8 cellular contexts compared by ENCODE assay signal in the genomic region with DNA sequence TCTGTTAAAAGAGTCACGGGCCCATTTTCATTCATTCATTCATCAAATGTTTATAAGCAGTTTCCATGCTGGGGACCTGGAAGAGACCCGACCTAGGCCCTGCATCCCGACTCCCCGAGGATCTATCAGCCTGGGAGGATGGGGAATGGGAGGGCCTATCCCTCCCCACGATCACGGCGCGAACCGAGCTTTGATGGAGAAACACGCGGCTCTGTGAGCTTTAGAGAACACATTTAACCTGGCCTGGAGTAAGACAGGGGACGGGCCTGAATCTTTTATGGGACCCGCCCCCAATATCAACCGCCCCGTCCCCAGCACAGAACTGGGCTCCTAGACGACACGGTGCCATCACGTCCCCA. TPM values are rescaled to one million over a fixed set of nuclear protein-coding genes. Genes with fewer than 3 reads are reported as not detected.
A peak's percentile ranks its signal among the peaks of the same experiment; 100 is the strongest.
DNase-seq lines count a peak whose midpoint lies in the region; TF ChIP-seq lines count a peak whose summit lies in the region.

No MANE protein-coding gene starts in this region.

- peaks cover 18% of the 10 kb centered on the region for H3K27me3 Mint-ChIP-seq in HFFc6 (ENCODE audit: insufficient read depth)

- CTCF ChIA-PET in mammary epithelial cell (lab: Charles Lee; ENCODE audit: low non-redundant PET): no interaction called here

- WGBS in mammary epithelial cell (ENCODE audit: low coverage, missing lambda C conversion rate): 0% methylated on average over 4 of the region's 18 CpGs

- no peaks in the 10 kb centered on the region for H3K36me3 Mint-ChIP-seq in HFFc6 (ENCODE audit: low read depth)

- H3K4me3 ChIP-seq in mammary epithelial cell (replicated peaks in 1 of 3; ENCODE audit: insufficient read depth in 1 of 3, low read depth in 2 of 3, low read length in 3 of 3) (peak overlapping the region; percentile 28 to 43 (median 36)), muscle layer of duodenum (ENCODE audit: low read depth in 1 of 2, low read length in 2 of 2) (peak overlapping the region; percentile 39 to 71)

- H3K27ac Mint-ChIP-seq in HFFc6: peak overlapping the region; percentile 74

- H3K36me3 ChIP-seq in mammary epithelial cell (ENCODE audit: insufficient read depth, low read length) (no peaks in the 10 kb centered on the region), muscle layer of duodenum (ENCODE audit: control insufficient read depth in 1 of 2, insufficient read depth in 2 of 2, low read length in 2 of 2) (no peaks in the 10 kb centered on the region)

- H3K27ac ChIP-seq in 22Rv1: peak overlapping the region; percentile 13; the same call in 1 of the 2 replicates
- no peak overlapping the region for H3K27ac ChIP-seq in mammary epithelial cell (ENCODE audit: insufficient read depth, low read depth, low read length)
- H3K27ac ChIP-seq in muscle layer of duodenum (ENCODE audit: low read length): no peak overlapping the region

- DNase-seq in HFFc6 (no peak), mammary epithelial cell (no peak), OCI-M1 (lab: John Stamatoyannopoulos, UW) (no peak), NCI-H2171 (lab: John Stamatoyannopoulos, UW) (no peak)
- DNase-seq in stimulated activated CD4-positive, alpha-beta T cell treated with anti-CD3 and anti-CD28 coated beads, Interleukin-4, amount 100 ng/mL, for 4 hours: no peak
- no peak for DNase-seq in activated CD8-positive, alpha-beta memory T cell treated with anti-CD3 and anti-CD28 coated beads, Interleukin-2, amount 50 U/mL, for 4 hours

- no peaks in the 10 kb centered on the region for H3K9me3 Mint-ChIP-seq in HFFc6

- H2AFZ ChIP-seq in mammary epithelial cell (ENCODE audit: low read depth, low read length): peak overlapping the region; percentile 98

- H3K9ac ChIP-seq in mammary epithelial cell (ENCODE audit: insufficient read depth, low read length): peak overlapping the region; percentile 9

- no peaks in the 10 kb centered on the region for H3K9me3 ChIP-seq in mammary epithelial cell (replicated peaks; ENCODE audit: insufficient read depth, low read length)
- H3K9me3 ChIP-seq in muscle layer of duodenum (ENCODE audit: control insufficient read depth in 1 of 2, low read length in 2 of 2): no peaks in the 10 kb centered on the region

- TF ChIP-seq CTCF in 22Rv1 (IDR thresholded peaks at IDR 0.05) (no peak), HFFc6 (IDR thresholded peaks at IDR 0.05) (no peak), mammary epithelial cell (conservative IDR thresholded peaks at IDR 0.05 in 1 of 2, IDR thresholded peaks at IDR 0.05 in 1 of 2; ENCODE audit: extremely low read depth in 1 of 2, insufficient read depth in 1 of 2, low read depth in 1 of 2, low read length in 2 of 2) (no peak)

- dilution Hi-C loops in mammary epithelial cell (cut with HindIII; ENCODE audit: low sequenced_read_pairs): no loop called here

- in situ Hi-C loops in mammary epithelial cell (cut with MboI; ENCODE audit: low sequenced_read_pairs in 2 of 2): no loop called here

- peaks cover 39% of the 10 kb centered on the region for H3K4me1 Mint-ChIP-seq in HFFc6 (ENCODE audit: low read depth)

- H3K79me2 ChIP-seq in mammary epithelial cell (ENCODE audit: insufficient read depth, low read length): no peaks in the 10 kb centered on the region

- H3K4me2 ChIP-seq in mammary epithelial cell (ENCODE audit: insufficient read depth, low read depth, low read length): peak overlapping the region; percentile 72

- H3K27me3 ChIP-seq in mammary epithelial cell (ENCODE audit: insufficient read depth, low read length): no peaks in the 10 kb centered on the region
- H3K27me3 ChIP-seq in muscle layer of duodenum (ENCODE audit: low read depth, low read length): no peaks in the 10 kb centered on the region

- H3K4me1 ChIP-seq in mammary epithelial cell (ENCODE audit: insufficient read depth, low read length) (peaks cover 27% of the 10 kb centered on the region), muscle layer of duodenum (ENCODE audit: control insufficient read depth in 1 of 2, insufficient read depth in 2 of 2, low read length in 2 of 2) (peaks cover 0 to 36% of the 10 kb centered on the region in 2 donors)

- intact Hi-C loops in mammary epithelial cell (cut with micrococcal nuclease): loop anchor here (1.0 kb wide), 1 partner anchor 148 kb away; no protein-coding TSS in a partner anchor

- H3K4me3 Mint-ChIP-seq in HFFc6: peak overlapping the region; percentile 87

- H4K20me1 ChIP-seq in mammary epithelial cell (ENCODE audit: insufficient read depth, low read length): no peaks in the 10 kb centered on the region

- BruUV-seq in mammary epithelial cell (replicated peaks; lab: Mats Ljungman, UMichigan): no TSS peak

RNA-seq across cellular contexts. Expression of gene EVI5L, which starts 0.9 kb away (rescaled TPM):
- total RNA-seq in HFFc6 (2021; fragmentation: NEBNext Ultra II Directional; extraction: Animal tissue kit (Norgen Biotek cat#: 25700)): 10 to 100 TPM; 26.4 to 33.0 (median 27.7) TPM
- 10 to 100 TPM; 15.2 to 17.5 TPM for total RNA-seq in mammary epithelial cell
- polyA plus RNA-seq in mammary epithelial cell: 6.8 TPM
- polyA minus RNA-seq in mammary epithelial cell: 26.1 TPM

RNA-seq across cellular contexts. Expression of gene PRR36, which starts 45.0 kb away (rescaled TPM):
- total RNA-seq in HFFc6 (2021; fragmentation: NEBNext Ultra II Directional; extraction: Animal tissue kit (Norgen Biotek cat#: 25700)): under 1 TPM in 4 of 6 experiments, not detected in 2; 0.05 to 0.18 (median 0.09) TPM
- under 1 TPM; under 0.01 to 0.12 TPM for total RNA-seq in mammary epithelial cell
- polyA plus RNA-seq in mammary epithelial cell: 0.01 TPM
- polyA minus RNA-seq in mammary epithelial cell: not detected

RNA-seq across cellular contexts. Expression of gene LRRC8E, which starts 59.2 kb away (rescaled TPM):
- 1 to 10 TPM; 4.9 to 7.3 (median 6.1) TPM for total RNA-seq in HFFc6 (2021; fragmentation: NEBNext Ultra II Directional; extraction: Animal tissue kit (Norgen Biotek cat#: 25700))
- 10 to 100 TPM in 1 of 2 donors, 1 to 10 TPM in 1; 8.5 to 14.2 TPM for total RNA-seq in mammary epithelial cell
- polyA plus RNA-seq in mammary epithelial cell: 6.5 TPM
- polyA minus RNA-seq in mammary epithelial cell: 11.8 TPM
